In the genomic region with DNA sequence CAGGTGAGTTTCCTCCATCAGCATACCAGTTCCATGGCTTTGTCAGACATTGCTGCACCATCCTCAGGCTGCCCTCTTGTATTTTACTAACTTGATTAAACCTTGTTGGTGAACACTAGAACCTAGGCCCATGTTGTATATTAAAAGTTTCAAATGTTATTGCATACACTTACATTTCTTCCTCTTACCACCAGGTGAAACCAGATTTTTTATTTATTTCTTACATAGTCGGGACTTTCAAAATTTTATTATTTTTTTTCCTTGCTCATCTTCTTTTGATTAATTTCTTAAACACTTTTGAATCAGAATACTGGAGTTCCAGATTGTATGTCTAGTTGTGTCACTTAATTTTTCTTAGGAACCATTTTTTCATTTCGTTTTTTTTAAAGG, we compare ENCODE assay signal across 18 cellular contexts. TPM values are rescaled to one million over a fixed set of nuclear protein-coding genes. Genes with fewer than 3 reads are reported as not detected.
A peak's percentile ranks its signal among the peaks of the same experiment; 100 is the strongest.
DNase-seq lines count a peak whose midpoint lies in the region; ATAC-seq and TF ChIP-seq lines count a peak whose summit lies in the region.
"Had no signal": no experiment of that assay in that cellular context is flagged by ENCODE, and none has a peak within 500 bp of the region (broad histone marks: within the 10 kb centered on the region; RNA-seq: fewer than 3 reads in every experiment).

No MANE protein-coding gene starts in this region.

- H2BK12ac ChIP-seq in neuronal stem cell (ENCODE audit: low read length): no peak overlapping the region

- no peak for ATAC-seq in activated T-cell treated with anti-CD3 and anti-CD28 coated beads, Interleukin-2, amount 50 U/mL, for 72 hours (replicated peaks in 1 of 2)
- no peak for ATAC-seq in activated T-cell treated with anti-CD3 and anti-CD28 coated beads, Interleukin-2, amount 50 U/mL, for 4 hours
- no peak for ATAC-seq in PC-3
- ATAC-seq: Right ventricle myocardium inferior had no signal

- CTCF ChIA-PET in PC-3 (lab: Charles Lee): no interaction called here

- no peaks in the 10 kb centered on the region for H3K27me3 ChIP-seq in PC-3 (ENCODE audit: low read length)
- no peaks in the 10 kb centered on the region for H3K27me3 ChIP-seq in endodermal cell (ENCODE audit: control insufficient read depth, insufficient read depth, low read length, poor library complexity, severe bottlenecking)
- no peaks in the 10 kb centered on the region for H3K27me3 ChIP-seq in neuronal stem cell (ENCODE audit: control insufficient read depth in 3 of 3, insufficient read depth in 3 of 3, low read depth in 1 of 3, low read length in 3 of 3)
- no peaks in the 10 kb centered on the region for H3K27me3 ChIP-seq in ascending aorta
- H3K27me3 ChIP-seq: BLaER1, Peyer's patch had no signal

- H4K8ac ChIP-seq in neuronal stem cell (ENCODE audit: low read depth, low read length): no peak overlapping the region

- H3K79me2 ChIP-seq in PC-3 (ENCODE audit: low read length): peaks cover 91% of the 10 kb centered on the region

- H4K20me1 ChIP-seq in PC-3 (ENCODE audit: low read length): peaks cover 24% of the 10 kb centered on the region

- H3K4ac ChIP-seq in neuronal stem cell (ENCODE audit: low read length): no peak overlapping the region

- peaks cover 5% of the 10 kb centered on the region for H3K79me1 ChIP-seq in neuronal stem cell (ENCODE audit: low read depth, low read length)

- H3K9me2 ChIP-seq in PC-3 (replicated peaks; ENCODE audit: low read length): no peaks in the 10 kb centered on the region

- H3K4me2 ChIP-seq in PC-3 (ENCODE audit: low read length) (no peak overlapping the region), neuronal stem cell (ENCODE audit: insufficient read depth, low read length, poor library complexity, severe bottlenecking) (no peak overlapping the region)
- H3K4me2 ChIP-seq: BLaER1, KMS-11 had no signal

- H3K4me3 ChIP-seq in PC-3 (ENCODE audit: low read length) (no peak overlapping the region), endodermal cell (ENCODE audit: low read length) (no peak overlapping the region), neuronal stem cell (ENCODE audit: low read length in 2 of 2) (no peak overlapping the region), ascending aorta (no peak overlapping the region)
- H3K4me3 ChIP-seq: BLaER1, Peyer's patch had no signal

- no peaks in the 10 kb centered on the region for H3F3A ChIP-seq in PC-3 (ENCODE audit: low read length, unreplicated experiment)

- H3K4me1 ChIP-seq in PC-3 (ENCODE audit: insufficient read depth, low read length) (peaks cover 30% of the 10 kb centered on the region), endodermal cell (ENCODE audit: control insufficient read depth, insufficient read depth, low read length) (peaks cover 4% of the 10 kb centered on the region), neuronal stem cell (ENCODE audit: control insufficient read depth in 2 of 2, insufficient read depth in 1 of 2, low read depth in 1 of 2, low read length in 2 of 2) (peaks cover 7 to 13% of the 10 kb centered on the region in 2 donors), ascending aorta (peaks cover 0 to 11% of the 10 kb centered on the region in 2 donors)

- H4K91ac ChIP-seq in neuronal stem cell (ENCODE audit: low read depth, low read length, poor library complexity): no peak overlapping the region

- BruUV-seq in PC-3 (replicated peaks; lab: Mats Ljungman, UMichigan): no TSS peak

- no peaks in the 10 kb centered on the region for H3K9me3 Mint-ChIP-seq in activated T-cell treated with anti-CD3 and anti-CD28 coated beads, Interleukin-2, amount 50 U/mL, for 72 hours
- H3K9me3 Mint-ChIP-seq in activated T-cell treated with anti-CD3 and anti-CD28 coated beads, Interleukin-2, amount 50 U/mL, for 4 hours: no peaks in the 10 kb centered on the region
- H3K9me3 Mint-ChIP-seq in endodermal cell (no peaks in the 10 kb centered on the region), progenitor cell of endocrine pancreas (ENCODE audit: low read depth) (no peaks in the 10 kb centered on the region)

- no peak overlapping the region for H3K18ac ChIP-seq in neuronal stem cell (ENCODE audit: low read length)

- H3K9ac ChIP-seq in PC-3 (ENCODE audit: low read length) (no peak overlapping the region), endodermal cell (ENCODE audit: extremely low read depth, low read length, poor library complexity, severe bottlenecking) (no peak overlapping the region), neuronal stem cell (ENCODE audit: low read depth, low read length, poor library complexity) (no peak overlapping the region)
- H3K9ac ChIP-seq: BLaER1, KMS-11 had no signal

- H3K36me3 ChIP-seq in PC-3 (ENCODE audit: low read depth, low read length) (no peaks in the 10 kb centered on the region), endodermal cell (ENCODE audit: control insufficient read depth, insufficient read depth, low read length) (no peaks in the 10 kb centered on the region), neuronal stem cell (replicated peaks in 1 of 2; ENCODE audit: control insufficient read depth in 2 of 2, insufficient read depth in 2 of 2, low read length in 2 of 2) (no peaks in the 10 kb centered on the region), ascending aorta (no peaks in the 10 kb centered on the region)
- H3K36me3 ChIP-seq: Peyer's patch had no signal

- H3K27ac ChIP-seq in PC-3 (ENCODE audit: low read length) (no peak overlapping the region), endodermal cell (ENCODE audit: low read depth, low read length) (no peak overlapping the region), neuronal stem cell (replicated peaks; ENCODE audit: low read length) (no peak overlapping the region), ascending aorta (no peak overlapping the region)
- H3K27ac ChIP-seq: BLaER1, KMS-11, Peyer's patch had no signal

- TF ChIP-seq CTCF in PC-3 (conservative IDR thresholded peaks at IDR 0.05; ENCODE audit: low read depth, low read length): 0 out of 2 replicates have a peak, but pooled peaks have one; percentile 16
- peak; percentile 45 for TF ChIP-seq CTCF in endodermal cell (conservative IDR thresholded peaks at IDR 0.05)
- peak; percentile 13 for TF ChIP-seq CTCF in progenitor cell of endocrine pancreas (IDR thresholded peaks at IDR 0.05; ENCODE audit: unreplicated experiment)
- TF ChIP-seq CTCF in ascending aorta (IDR thresholded peaks at IDR 0.05): no peak

- H2BK120ac ChIP-seq in neuronal stem cell (ENCODE audit: low read depth, low read length): no peak overlapping the region

- no peak for DNase-seq in activated T-cell treated with anti-CD3 and anti-CD28 coated beads, Interleukin-2, amount 50 U/mL, for 72 hours
- no peak for DNase-seq in activated T-cell treated with anti-CD3 and anti-CD28 coated beads, Interleukin-2, amount 50 U/mL, for 4 hours
- DNase-seq in PC-3 (no peak), endodermal cell (no peak), progenitor cell of endocrine pancreas (ENCODE audit: low spot score, unreplicated experiment) (no peak), neuronal stem cell (ENCODE audit: low spot score) (no peak), ascending aorta (ENCODE audit: low spot score in 2 of 2) (no peak), COLO668 (lab: John Stamatoyannopoulos, UW; ENCODE audit: unreplicated experiment) (no peak)
- DNase-seq: GF-D8, NCI-H1048, NCI-H146, NCI-H2081 treated with DMSO at 0.1 percent for 48 hours, NCI-H510A, NCI-H82, Peyer's patch had no signal

- H2AFZ ChIP-seq in PC-3 (ENCODE audit: low read length) (no peak overlapping the region), neuronal stem cell (ENCODE audit: low read length) (no peak overlapping the region)

- no peak overlapping the region for H3K23ac ChIP-seq in neuronal stem cell (ENCODE audit: low read depth, low read length, poor library complexity)

- no peak overlapping the region for H2AK5ac ChIP-seq in neuronal stem cell (ENCODE audit: low read depth, low read length)

- intact Hi-C loops in PC-3 (cut with micrococcal nuclease): no loop called here
- intact Hi-C loops in ascending aorta (cut with DNase I): no loop called here

- H2BK15ac ChIP-seq in neuronal stem cell (ENCODE audit: low read length): no peak overlapping the region

- peaks cover 84% of the 10 kb centered on the region for H3K4me1 Mint-ChIP-seq in activated T-cell treated with anti-CD3 and anti-CD28 coated beads, Interleukin-2, amount 50 U/mL, for 72 hours (ENCODE audit: low read depth)
- peaks cover 68% of the 10 kb centered on the region for H3K4me1 Mint-ChIP-seq in activated T-cell treated with anti-CD3 and anti-CD28 coated beads, Interleukin-2, amount 50 U/mL, for 4 hours (ENCODE audit: low read depth)
- H3K4me1 Mint-ChIP-seq in endodermal cell (peaks cover 50% of the 10 kb centered on the region), progenitor cell of endocrine pancreas (ENCODE audit: low read depth) (peaks cover 44% of the 10 kb centered on the region)

- peaks cover 2 to 4% of the 10 kb centered on the region in 2 donors for H3K36me3 Mint-ChIP-seq in activated T-cell treated with anti-CD3 and anti-CD28 coated beads, Interleukin-2, amount 50 U/mL, for 72 hours (ENCODE audit: insufficient read depth in 2 of 2)
- no peaks in the 10 kb centered on the region for H3K36me3 Mint-ChIP-seq in activated T-cell treated with anti-CD3 and anti-CD28 coated beads, Interleukin-2, amount 50 U/mL, for 4 hours (ENCODE audit: insufficient read depth)
- no peaks in the 10 kb centered on the region for H3K36me3 Mint-ChIP-seq in endodermal cell (ENCODE audit: low read depth)
- no peaks in the 10 kb centered on the region for H3K36me3 Mint-ChIP-seq in progenitor cell of endocrine pancreas (ENCODE audit: insufficient read depth)

- H3K9me3 ChIP-seq in PC-3 (ENCODE audit: low read length) (no peaks in the 10 kb centered on the region), endodermal cell (ENCODE audit: control insufficient read depth, low read length) (no peaks in the 10 kb centered on the region), neuronal stem cell (replicated peaks in 1 of 2; ENCODE audit: control insufficient read depth in 2 of 2, insufficient read depth in 1 of 2, low read depth in 1 of 2, low read length in 2 of 2) (no peaks in the 10 kb centered on the region), ascending aorta (no peaks in the 10 kb centered on the region)
- H3K9me3 ChIP-seq: BLaER1, Peyer's patch had no signal

- no peak overlapping the region for H3K4me3 Mint-ChIP-seq in activated T-cell treated with anti-CD3 and anti-CD28 coated beads, Interleukin-2, amount 50 U/mL, for 72 hours
- no peak overlapping the region for H3K4me3 Mint-ChIP-seq in activated T-cell treated with anti-CD3 and anti-CD28 coated beads, Interleukin-2, amount 50 U/mL, for 4 hours
- H3K4me3 Mint-ChIP-seq in endodermal cell: no peak overlapping the region
- H3K4me3 Mint-ChIP-seq in progenitor cell of endocrine pancreas (ENCODE audit: low read depth): no peak overlapping the region

- POLR2A ChIA-PET in PC-3 (lab: Charles Lee; ENCODE audit: unreplicated experiment): no interaction called here

- H3K27ac Mint-ChIP-seq in activated T-cell treated with anti-CD3 and anti-CD28 coated beads, Interleukin-2, amount 50 U/mL, for 72 hours: peak overlapping the region; percentile 80
- no peak overlapping the region for H3K27ac Mint-ChIP-seq in endodermal cell
- no peak overlapping the region for H3K27ac Mint-ChIP-seq in progenitor cell of endocrine pancreas

- no peak overlapping the region for H2BK5ac ChIP-seq in neuronal stem cell (ENCODE audit: low read length)

- 95 to 100% methylated on average over 1 to 2 of the region's 2 CpGs for WGBS in endodermal cell (ENCODE audit: insufficient coverage in 1 of 2, insufficient read length in 1 of 2), 2 experiments
- WGBS in neuronal stem cell (ENCODE audit: extremely low coverage in 2 of 2, insufficient read length in 2 of 2, insufficient replicate concordance in 1 of 2), 2 donors: no CpG with 5 or more reads among the region's 2 CpGs

- no peak overlapping the region for H3K14ac ChIP-seq in neuronal stem cell (ENCODE audit: low read length)

- H3K27me3 Mint-ChIP-seq in activated T-cell treated with anti-CD3 and anti-CD28 coated beads, Interleukin-2, amount 50 U/mL, for 72 hours (ENCODE audit: low read depth): no peaks in the 10 kb centered on the region
- H3K27me3 Mint-ChIP-seq in activated T-cell treated with anti-CD3 and anti-CD28 coated beads, Interleukin-2, amount 50 U/mL, for 4 hours (ENCODE audit: low read depth): no peaks in the 10 kb centered on the region
- H3K27me3 Mint-ChIP-seq in endodermal cell (ENCODE audit: insufficient read depth) (no peaks in the 10 kb centered on the region), progenitor cell of endocrine pancreas (no peaks in the 10 kb centered on the region)

RNA-seq across cellular contexts. Expression of a gene that starts 5.9 kb away (rescaled TPM):
- 10 to 100 TPM; 11.2 to 18.5 TPM for total RNA-seq in activated T-cell treated with anti-CD3 and anti-CD28 coated beads, Interleukin-2, amount 50 U/mL, for 72 hours
- total RNA-seq in activated T-cell treated with anti-CD3 and anti-CD28 coated beads, Interleukin-2, amount 50 U/mL, for 4 hours: 10 to 100 TPM; 14.1 to 17.2 (median 16.7) TPM
- total RNA-seq in PC-3 (2014; rRNA removed): 24.2 and 25.9 TPM in 2 replicates
- 10 to 100 TPM; 41.3 to 52.0 TPM for total RNA-seq in endodermal cell
- 31.7 TPM for polyA plus RNA-seq in endodermal cell (2013, experiment 1 of 2)
- 31.6 TPM for polyA plus RNA-seq in endodermal cell (2013, experiment 2 of 2)
- total RNA-seq in progenitor cell of endocrine pancreas: 32.5 and 34.0 TPM in 2 replicates
- polyA plus RNA-seq in neuronal stem cell (2013, experiment 1 of 2): 26.3 TPM
- polyA plus RNA-seq in neuronal stem cell (2013, experiment 2 of 2): 27.0 TPM
- 10.9 TPM for total RNA-seq in ascending aorta

Comparison
In these comparisons a context has a peak if more than half of its experiments do, and no peak if none do; other contexts are left out.
1. CTCF ChIP-seq: peak in PC-3 (single experiment), endodermal cell (single experiment) and progenitor cell of endocrine pancreas (single experiment); none in ascending aorta (0 of 3).